ENCODE assay signal across 8 cellular contexts in genomic region chr14:32259368-32260013, GRCh38. TPM values are rescaled to one million over a fixed set of nuclear protein-coding genes. Genes with fewer than 3 reads are reported as not detected.
DNase-seq lines count a peak whose midpoint lies in the region; ATAC-seq and TF ChIP-seq lines count a peak whose summit lies in the region.

No MANE protein-coding gene starts in this region.

- peaks cover 9% of the 10 kb centered on the region for H3K4me1 Mint-ChIP-seq in T-helper 17 cell
- peaks cover 18% of the 10 kb centered on the region for H3K4me1 Mint-ChIP-seq in chondrocyte (ENCODE audit: low read depth)

- peak overlapping the region; percentile 68 for H3K27ac Mint-ChIP-seq in T-helper 17 cell
- H3K27ac Mint-ChIP-seq in chondrocyte (ENCODE audit: unreplicated experiment): no peak overlapping the region

- H3K4me1 ChIP-seq in colonic mucosa: no peaks in the 10 kb centered on the region

- H3K9me3 Mint-ChIP-seq in chondrocyte (ENCODE audit: low read depth): peaks cover 17% of the 10 kb centered on the region

- H3K36me3 Mint-ChIP-seq in T-helper 17 cell (ENCODE audit: low read depth): peaks cover 2% of the 10 kb centered on the region
- peaks cover 8% of the 10 kb centered on the region for H3K36me3 Mint-ChIP-seq in chondrocyte (ENCODE audit: low read depth)

- no peak overlapping the region for H3K9ac ChIP-seq in colonic mucosa (ENCODE audit: low read depth in 2 of 2, low read length in 2 of 2)

- intact Hi-C loops in Right ventricle myocardium inferior (cut with DNase I) (loop anchor here (2.0 kb wide), 1 partner anchor 209 kb away; no protein-coding TSS in a partner anchor), colonic mucosa (cut with DNase I) (loop anchor here (5.0 kb wide), 2 partner anchors 213 to 332 kb away; no protein-coding TSS in a partner anchor)

- peak; percentile 87 for ATAC-seq in GM19452 (IDR thresholded peaks at IDR 0.05; ENCODE audit: unreplicated experiment)
- peak; percentile 68 for ATAC-seq in HG03175 (IDR thresholded peaks at IDR 0.05; ENCODE audit: unreplicated experiment)
- peak; percentile 54 for ATAC-seq in T-helper 17 cell
- no peak for ATAC-seq in Right ventricle myocardium inferior

- H3K27me3 Mint-ChIP-seq in T-helper 17 cell (no peaks in the 10 kb centered on the region), chondrocyte (ENCODE audit: low read depth) (no peaks in the 10 kb centered on the region)

- TF ChIP-seq CTCF in kidney epithelial cell (IDR thresholded peaks at IDR 0.05; ENCODE audit: insufficient read depth, low read length, poor library complexity, severe bottlenecking) (no peak), colonic mucosa (IDR thresholded peaks at IDR 0.05) (no peak), chondrocyte (IDR thresholded peaks at IDR 0.05) (no peak)

- H3K9me3 ChIP-seq in T-helper 17 cell (ENCODE audit: control insufficient read depth, low read length, poor library complexity, severe bottlenecking): no peaks in the 10 kb centered on the region
- H3K9me3 ChIP-seq in colonic mucosa: no peaks in the 10 kb centered on the region

- H3K27ac ChIP-seq in colonic mucosa: no peak overlapping the region

- H3K27me3 ChIP-seq in kidney epithelial cell (ENCODE audit: control insufficient read depth, insufficient read depth, low read length): no peaks in the 10 kb centered on the region
- H3K27me3 ChIP-seq in colonic mucosa: no peaks in the 10 kb centered on the region

- H3K36me3 ChIP-seq in kidney epithelial cell (ENCODE audit: control insufficient read depth, insufficient read depth, low read length): no peaks in the 10 kb centered on the region
- no peaks in the 10 kb centered on the region for H3K36me3 ChIP-seq in colonic mucosa

- no peak overlapping the region for H3K4me3 Mint-ChIP-seq in T-helper 17 cell
- no peak overlapping the region for H3K4me3 Mint-ChIP-seq in chondrocyte (ENCODE audit: unreplicated experiment)

- DNase-seq in GM04504 (ENCODE audit: low read depth) (peak; percentile 17), T-helper 17 cell (no peak), kidney epithelial cell (ENCODE audit: low read depth) (peak; percentile 71), Right ventricle myocardium inferior (ENCODE audit: missing footprints) (no peak), colonic mucosa (no peak), chondrocyte (ENCODE audit: low spot score) (no peak)

- H3K4me3 ChIP-seq in kidney epithelial cell (ENCODE audit: low read depth, low read length) (no peak overlapping the region), colonic mucosa (no peak overlapping the region)

RNA-seq across cellular contexts. Expression of gene RNU6-8, which starts 56.4 kb away (rescaled TPM):
- total RNA-seq in T-helper 17 cell (not detected), kidney epithelial cell (not detected in 2 replicates), Right ventricle myocardium inferior (not detected), colonic mucosa (not detected), chondrocyte (not detected in 3 replicates)

RNA-seq across cellular contexts. Expression of gene RNU6-7, which starts 57.6 kb away (rescaled TPM):
- total RNA-seq in T-helper 17 cell (not detected), kidney epithelial cell (not detected in 2 replicates), Right ventricle myocardium inferior (not detected), colonic mucosa (not detected), chondrocyte (not detected in 3 replicates)

Comparison
In these comparisons a context has a peak if more than half of its experiments do, and no peak if none do; other contexts are left out.
1. DNase-seq: peak in GM04504 (single experiment) and kidney epithelial cell (single experiment); none in T-helper 17 cell (0 of 3), Right ventricle myocardium inferior (single experiment), colonic mucosa (single experiment) and chondrocyte (single experiment).